15 cellular contexts compared by ENCODE assay signal in the genomic region with DNA sequence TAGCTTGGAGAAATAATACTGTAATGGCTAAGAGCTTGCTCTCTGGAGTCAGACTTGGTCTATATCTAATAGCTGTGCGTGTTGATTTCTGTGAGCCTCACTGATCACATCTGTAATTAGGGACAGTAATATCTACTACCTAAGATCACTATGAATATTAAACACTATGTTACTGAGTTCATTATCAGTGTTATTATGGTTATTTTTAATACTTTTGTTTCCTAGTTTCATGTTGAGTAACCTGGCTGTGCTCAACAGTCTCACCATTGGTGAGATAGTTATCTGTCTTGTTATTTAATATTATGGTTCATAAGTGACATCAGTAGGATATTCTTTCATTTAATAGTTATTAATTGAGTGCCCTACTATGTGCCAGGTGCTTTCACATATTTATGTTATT. TPM values are rescaled to one million over a fixed set of nuclear protein-coding genes. Genes with fewer than 3 reads are reported as not detected.
A peak's percentile ranks its signal among the peaks of the same experiment; 100 is the strongest.
DNase-seq lines count a peak whose midpoint lies in the region; ATAC-seq and TF ChIP-seq lines count a peak whose summit lies in the region.
"Had no signal": no experiment of that assay in that cellular context is flagged by ENCODE, and none has a peak within 500 bp of the region (broad histone marks: within the 10 kb centered on the region; RNA-seq: fewer than 3 reads in every experiment).

No MANE protein-coding gene starts in this region.

- intact Hi-C loops in A673 (cut with micrococcal nuclease; ENCODE audit: unreplicated experiment) = no loop called here

- H3K9me3 ChIP-seq in A673 (ENCODE audit: low read depth, low read length, poor library complexity, severe bottlenecking) = no peaks in the 10 kb centered on the region

- BruUV-seq in A673 (replicated peaks; lab: Mats Ljungman, UMichigan) = no TSS peak

- no peak overlapping the region for H3K27ac ChIP-seq in A673 (ENCODE audit: low read depth, low read length, poor library complexity, severe bottlenecking)
- H3K27ac ChIP-seq: C4-2B had no signal

- H3K4me1 ChIP-seq in A673 (ENCODE audit: insufficient read depth, low read length, poor library complexity, severe bottlenecking) = no peaks in the 10 kb centered on the region

- CTCF ChIA-PET in A673 (lab: Charles Lee) = no interaction called here

- TF ChIP-seq CTCF in A673 (conservative IDR thresholded peaks at IDR 0.05; ENCODE audit: low read depth, low read length) = no peak

- no peaks in the 10 kb centered on the region for H3K27me3 ChIP-seq in A673 (replicated peaks; ENCODE audit: insufficient read depth, low read depth, low read length, poor library complexity)

- no peak overlapping the region for H3K4me3 ChIP-seq in A673 (ENCODE audit: low read depth, low read length, poor library complexity, severe bottlenecking)

- ATAC-seq in GM19328 (IDR thresholded peaks at IDR 0.05; ENCODE audit: unreplicated experiment) (peak; percentile 70), GM21825 (IDR thresholded peaks at IDR 0.05; ENCODE audit: unreplicated experiment) (peak; percentile 61), HG03439 (IDR thresholded peaks at IDR 0.05; ENCODE audit: unreplicated experiment) (peak; percentile 92)
- ATAC-seq: activated CD8-positive, alpha-beta memory T cell treated with anti-CD3 and anti-CD28 coated beads, Interleukin-2, amount 10 ng/mL, durations not matched to agents 7 days and 5 days; left ventricle myocardium superior had no signal

- POLR2A ChIA-PET in A673 (lab: Charles Lee; ENCODE audit: low non-redundant PET) = no interaction called here

- H3K36me3 ChIP-seq in A673 (ENCODE audit: insufficient read depth, low read length, poor library complexity, severe bottlenecking) = no peaks in the 10 kb centered on the region

- DNase-seq in SKM-1 (lab: John Stamatoyannopoulos, UW; ENCODE audit: unreplicated experiment) (no peak), NOMO-1 (lab: John Stamatoyannopoulos, UW; ENCODE audit: unreplicated experiment in 2 of 2) (no peak), COLO829 (ENCODE audit: low spot score) (no peak), A673 (ENCODE audit: low spot score) (no peak)
- DNase-seq: activated CD8-positive, alpha-beta memory T cell treated with anti-CD3 and anti-CD28 coated beads, Interleukin-2, amount 10 ng/mL, durations not matched to agents 7 days and 5 days; effector memory CD4-positive, alpha-beta T cell; Karpas-422; left ventricle myocardium superior; NCI-H1417 treated with DMSO at 0.1 percent for 48 hours; NCI-H2227 treated with DMSO at 0.1 percent for 48 hours; SHP77 treated with DMSO at 0.1 percent for 48 hours had no signal

RNA-seq across cellular contexts. Expression of a gene that starts 22.4 kb away (rescaled TPM):
- 3.9 and 5.0 TPM in 2 replicates for total RNA-seq in A673 (2021)
